In the genomic region with DNA sequence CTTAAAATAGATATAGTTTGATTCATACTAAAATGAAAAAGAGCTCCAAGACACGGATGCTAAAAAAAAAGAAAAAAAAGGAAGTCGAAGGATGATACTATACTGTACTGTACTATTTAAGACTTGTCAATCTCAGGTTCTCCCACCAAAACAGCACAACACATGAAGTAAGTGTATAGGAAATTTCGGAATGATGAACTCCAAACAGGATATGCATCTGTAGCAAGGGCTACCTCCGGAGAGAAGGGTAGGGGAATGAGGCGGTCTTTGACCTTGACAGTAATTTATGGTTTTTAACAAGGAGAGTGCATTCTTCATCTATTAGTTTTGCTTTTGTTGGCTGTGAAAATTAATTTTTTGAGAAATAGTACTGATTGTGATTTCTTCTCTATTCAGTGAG, we compare ENCODE assay signal across 8 cellular contexts. TPM values are rescaled to one million over a fixed set of nuclear protein-coding genes. Genes with fewer than 3 reads are reported as not detected.
DNase-seq lines count a peak whose midpoint lies in the region; ATAC-seq, FAIRE-seq and TF ChIP-seq lines count a peak whose summit lies in the region.

No MANE protein-coding gene starts in this region.

- peaks cover under 1% of the 10 kb centered on the region; the same call in 1 of the 2 replicates for H3K36me3 ChIP-seq in ACC112 (ENCODE audit: insufficient read depth, low read length)
- H3K36me3 ChIP-seq in HUES64 (ENCODE audit: insufficient read depth, low read length), result peaks cover 23% of the 10 kb centered on the region
- H3K36me3 ChIP-seq in GM12878 (ENCODE audit: control insufficient read depth in 2 of 2, insufficient read depth in 2 of 2, low read length in 1 of 2), result no peaks in the 10 kb centered on the region

- H4K20me1 ChIP-seq in GM12878 (ENCODE audit: control insufficient read depth, insufficient read depth), result no peaks in the 10 kb centered on the region; the same call in 1 of the 2 replicates

- H3K4me3 ChIP-seq in ACC112 (ENCODE audit: low read depth, low read length) (peak overlapping the region; percentile 98), HUES64 (ENCODE audit: low read length) (peak overlapping the region; percentile 90), GM12878 (peak overlapping the region; percentile 89; the same call in 1 of the 2 replicates)

- 61% methylated on average over 3 of the region's 5 CpGs for WGBS in HUES64
- 88% methylated on average over 5 of the region's 5 CpGs for WGBS in GM12878 (ENCODE audit: insufficient coverage, insufficient replicate concordance, low lambda C conversion rate, missing lambda C conversion rate)

- DNase-seq in GM12878 (ENCODE audit: low read depth, low spot score) (no peak), mesothelial cell of epicardium (ENCODE audit: low spot score in 2 of 2, unreplicated experiment in 2 of 2) (no peak), NCI-H748 (lab: John Stamatoyannopoulos, UW; ENCODE audit: unreplicated experiment) (no peak), SIG-M5 (lab: John Stamatoyannopoulos, UW) (no peak), LoVo (ENCODE audit: low spot score) (no peak)

- TF ChIP-seq RAD21 in GM12878 (IDR thresholded peaks at IDR 0.05; ENCODE audit: insufficient read depth, low read depth, low read length), result no peak

- FAIRE-seq in GM12878 (lab: Jason Lieb, UNC), result no peak

- peaks cover 1% of the 10 kb centered on the region for H3K36me3 Mint-ChIP-seq in mesothelial cell of epicardium

- POLR2A ChIA-PET in GM12878 (lab: Charles Lee), result interaction anchor here (5.7 kb wide), 1 partner anchor 11 kb away, joined by 32 read pairs; a partner anchor contains a TSS

- peaks cover 27% of the 10 kb centered on the region for H3K4me1 Mint-ChIP-seq in mesothelial cell of epicardium

- H3K4me1 ChIP-seq in ACC112 (ENCODE audit: control insufficient read depth, insufficient read depth, low read length, unreplicated experiment) (peaks cover 17% of the 10 kb centered on the region), HUES64 (ENCODE audit: insufficient read depth, low read length) (peaks cover 13% of the 10 kb centered on the region), GM12878 (ENCODE audit: control insufficient read depth, insufficient read depth, low read length) (no peaks in the 10 kb centered on the region)

- RAD21 ChIA-PET in GM12878 (lab: Charles Lee; ENCODE audit: unreplicated experiment), result interaction anchor here (1.0 to 1.2 kb wide), 2 partner anchors 264 to 276 kb away, joined by 4 read pairs; no protein-coding TSS in a partner anchor

- H3K27ac Mint-ChIP-seq in mesothelial cell of epicardium, result peak overlapping the region; percentile 98

- no peak for TF ChIP-seq EP300 in GM12878 (IDR thresholded peaks at IDR 0.05; ENCODE audit: borderline replicate concordance in 1 of 2, control insufficient read depth in 1 of 2, low read depth in 2 of 2, low read length in 2 of 2)

- H3K4me3 Mint-ChIP-seq in mesothelial cell of epicardium, result peak overlapping the region; percentile 98

- H3K27ac ChIP-seq in ACC112 (ENCODE audit: low read depth, low read length) (0 out of 2 replicates have a peak overlapping the region, but pooled peaks have one; percentile 1), HUES64 (ENCODE audit: low read depth, low read length) (no peak overlapping the region), GM12878 (ENCODE audit: control insufficient read depth, insufficient read depth) (peak overlapping the region; percentile 47)

- no peak for ATAC-seq in GM12878
- ATAC-seq in GM18511 (IDR thresholded peaks at IDR 0.05; ENCODE audit: unreplicated experiment), result no peak

- H2AFZ ChIP-seq in ACC112 (ENCODE audit: low read length, unreplicated experiment), result peak overlapping the region; percentile 70
- H2AFZ ChIP-seq in GM12878 (ENCODE audit: control insufficient read depth, low read depth, low read length), result peak overlapping the region; percentile 92

- TF ChIP-seq CTCF in GM12878 (IDR thresholded peaks at IDR 0.05 in 2 of 3, conservative IDR thresholded peaks at IDR 0.05 in 1 of 3; ENCODE audit: control insufficient read depth in 2 of 3, extremely low read depth in 1 of 3, insufficient read depth in 1 of 3, low read depth in 3 of 3, low read length in 3 of 3) (no peak), mesothelial cell of epicardium (IDR thresholded peaks at IDR 0.05; ENCODE audit: unreplicated experiment) (no peak)

- H3K9me3 ChIP-seq in HUES64 (ENCODE audit: insufficient read depth, low read depth, low read length), result no peaks in the 10 kb centered on the region
- H3K9me3 ChIP-seq in GM12878 (replicated peaks; ENCODE audit: control insufficient read depth, insufficient read depth, low read length), result no peaks in the 10 kb centered on the region

- H3K9ac ChIP-seq in HUES64 (ENCODE audit: low read depth, low read length), result peak overlapping the region; percentile 94; the same call in 1 of the 2 replicates
- H3K9ac ChIP-seq in GM12878 (ENCODE audit: control insufficient read depth, insufficient read depth, low read length), result peak overlapping the region; percentile 79; the same call in 1 of the 2 replicates

- no peaks in the 10 kb centered on the region for H3K9me3 Mint-ChIP-seq in mesothelial cell of epicardium

- CTCF ChIA-PET in GM12878 (lab: Yijun Ruan, JAX), result interaction anchor here (1.0 to 3.3 kb wide), 2 partner anchors 10 to 11 kb away, joined by 3 to 11 read pairs; a partner anchor contains a TSS

- intact Hi-C loops in GM12878 (cut with micrococcal nuclease; ENCODE audit: unreplicated experiment), result loop anchor here (5.0 kb wide), 1 partner anchor 180 kb away; no protein-coding TSS in a partner anchor

- peak overlapping the region; percentile 83 for H3K4me2 ChIP-seq in GM12878 (ENCODE audit: control insufficient read depth, insufficient read depth)

- TSS peak; percentile 80 for BruUV-seq in GM12878 (replicated peaks; lab: Mats Ljungman, UMichigan)

- peaks cover 42% of the 10 kb centered on the region for H3K79me2 ChIP-seq in ACC112 (ENCODE audit: control insufficient read depth, insufficient read depth, low read length, unreplicated experiment)
- H3K79me2 ChIP-seq in GM12878 (ENCODE audit: control insufficient read depth, insufficient read depth, low read length), result peaks cover 41% of the 10 kb centered on the region

- H3K27me3 ChIP-seq in ACC112 (ENCODE audit: insufficient read depth, low read length) (no peaks in the 10 kb centered on the region), HUES64 (ENCODE audit: insufficient read depth, low read length) (peaks cover 27% of the 10 kb centered on the region), GM12878 (replicated peaks in 1 of 2; ENCODE audit: control insufficient read depth in 2 of 2, insufficient read depth in 2 of 2, low read length in 1 of 2) (no peaks in the 10 kb centered on the region)

- H3K27me3 Mint-ChIP-seq in mesothelial cell of epicardium (ENCODE audit: low read depth), result peaks cover 18% of the 10 kb centered on the region

- in situ Hi-C loops in GM12878 (cut with MboI), result no loop called here

- SMC1A ChIA-PET in GM12878 (lab: Charles Lee; ENCODE audit: uncharacterized antibody, unreplicated experiment), result interaction anchor here (1.1 to 2.2 kb wide), 2 partner anchors 10 to 71 kb away, joined by 4 to 8 read pairs; a partner anchor contains a TSS

- TF ChIP-seq POLR2A in GM12878 (IDR thresholded peaks at IDR 0.05; ENCODE audit: low read depth, low read length), result no peak

TF ChIP-seq in GM12878, 131 proteins besides CTCF, POLR2A, EP300 and RAD21:
- TF ChIP-seq HDAC2 (IDR thresholded peaks at IDR 0.05) (no peak), EZH2 (IDR thresholded peaks at IDR 0.05; ENCODE audit: borderline replicate concordance, control insufficient read depth, low read depth, low read length) (no peak), TCF7 (IDR thresholded peaks at IDR 0.05; ENCODE audit: borderline replicate concordance) (0 out of 2 replicates have a peak, but pooled peaks have one; percentile 28)

RNA-seq across cellular contexts. Expression of a gene that starts 0.5 kb away (rescaled TPM):
- polyA plus RNA-seq in HUES64 (2013, experiment 1 of 2), result 51.9 TPM
- 56.6 TPM for polyA plus RNA-seq in HUES64 (2013, experiment 2 of 2)
- total RNA-seq in GM12878 (2013; cell fraction: nucleolus; rRNA removed), result 165 and 171 TPM in 2 replicates
- total RNA-seq in GM12878 (2014; rRNA removed) (59.1 and 66.0 TPM in 2 replicates), GM12878 (2014; rRNA removed; fragmentation: Illumina TruSeq; extraction: Trizol) (104 and 110 TPM in 2 replicates), GM12878 (2021) (59.8 and 62.1 TPM in 2 replicates), mesothelial cell of epicardium (79.4 to 85.1 TPM (median 82.6 TPM) in 3 replicates)
- polyA plus RNA-seq in GM12878 (2011; ENCODE audit: low read depth), result 20.8 TPM
- polyA plus RNA-seq in GM12878 (2011; rRNA removed) (46.4 and 47.9 TPM in 2 replicates), GM12878 (2014; fragmentation: Illumina TruSeq; extraction: Trizol) (105 and 126 TPM in 2 replicates), GM12878 (2014; fragmentation: Nextera tagmentation; extraction: Ambion mirVana) (10 to 100 TPM; 28.1 to 40.8 TPM), GM12878 (2014; rRNA removed) (45.1 and 48.5 TPM in 2 replicates), GM12878 (2016; fragmentation: Nextera tagmentation; extraction: Ambion mirVana) (10 to 100 TPM; 74.0 to 77.5 TPM)
- polyA plus RNA-seq in GM12878 (2011; cell fraction: cytosol; rRNA removed), result 27.1 and 29.8 TPM in 2 replicates
- polyA plus RNA-seq in GM12878 (2011; cell fraction: nucleus; rRNA removed), result 67.5 and 72.3 TPM in 2 replicates
- polyA plus RNA-seq in GM12878 (2012), result 43.1 and 44.4 TPM in 2 replicates
- polyA minus RNA-seq in GM12878 (2011; rRNA and poly(A)+ RNA removed), result 38.8 and 53.9 TPM in 2 replicates
- polyA minus RNA-seq in GM12878 (2011; cell fraction: cytosol; rRNA and poly(A)+ RNA removed), result 15.8 and 20.7 TPM in 2 replicates
- polyA minus RNA-seq in GM12878 (2011; cell fraction: nucleus; rRNA and poly(A)+ RNA removed), result 63.7 and 113 TPM in 2 replicates

RNA-seq across cellular contexts. Expression of a gene that starts 11.0 kb away (rescaled TPM):
- 7.2 TPM for polyA plus RNA-seq in HUES64 (2013, experiment 1 of 2)
- 7.2 TPM for polyA plus RNA-seq in HUES64 (2013, experiment 2 of 2)
- total RNA-seq in GM12878 (2013; cell fraction: nucleolus; rRNA removed), result 187 and 204 TPM in 2 replicates
- total RNA-seq in GM12878 (2014; rRNA removed) (36.8 and 37.3 TPM in 2 replicates), GM12878 (2014; rRNA removed; fragmentation: Illumina TruSeq; extraction: Trizol) (25.1 TPM in 2 replicates), GM12878 (2021) (30.5 and 33.4 TPM in 2 replicates), mesothelial cell of epicardium (14.5 to 15.8 TPM (median 15.6 TPM) in 3 replicates)
- polyA plus RNA-seq in GM12878 (2011; ENCODE audit: low read depth), result 6.9 TPM
- polyA plus RNA-seq in GM12878 (2011; rRNA removed) (20.0 and 22.9 TPM in 2 replicates), GM12878 (2014; fragmentation: Illumina TruSeq; extraction: Trizol) (19.0 and 19.3 TPM in 2 replicates), GM12878 (2014; fragmentation: Nextera tagmentation; extraction: Ambion mirVana) (1 to 10 TPM; 4.8 to 7.2 TPM), GM12878 (2014; rRNA removed) (24.2 and 24.7 TPM in 2 replicates), GM12878 (2016; fragmentation: Nextera tagmentation; extraction: Ambion mirVana) (10 to 100 TPM; 31.6 to 37.6 TPM)
- 25.3 and 39.2 TPM in 2 replicates for polyA plus RNA-seq in GM12878 (2011; cell fraction: cytosol; rRNA removed)
- polyA plus RNA-seq in GM12878 (2011; cell fraction: nucleus; rRNA removed), result 25.8 and 40.2 TPM in 2 replicates
- polyA plus RNA-seq in GM12878 (2012), result 9.7 and 11.7 TPM in 2 replicates
- 84.5 and 122 TPM in 2 replicates for polyA minus RNA-seq in GM12878 (2011; rRNA and poly(A)+ RNA removed)
- polyA minus RNA-seq in GM12878 (2011; cell fraction: cytosol; rRNA and poly(A)+ RNA removed), result 7.2 and 13.9 TPM in 2 replicates
- polyA minus RNA-seq in GM12878 (2011; cell fraction: nucleus; rRNA and poly(A)+ RNA removed), result 107 and 197 TPM in 2 replicates
